ENCODE assay signal across 25 cellular contexts in the genomic region with DNA sequence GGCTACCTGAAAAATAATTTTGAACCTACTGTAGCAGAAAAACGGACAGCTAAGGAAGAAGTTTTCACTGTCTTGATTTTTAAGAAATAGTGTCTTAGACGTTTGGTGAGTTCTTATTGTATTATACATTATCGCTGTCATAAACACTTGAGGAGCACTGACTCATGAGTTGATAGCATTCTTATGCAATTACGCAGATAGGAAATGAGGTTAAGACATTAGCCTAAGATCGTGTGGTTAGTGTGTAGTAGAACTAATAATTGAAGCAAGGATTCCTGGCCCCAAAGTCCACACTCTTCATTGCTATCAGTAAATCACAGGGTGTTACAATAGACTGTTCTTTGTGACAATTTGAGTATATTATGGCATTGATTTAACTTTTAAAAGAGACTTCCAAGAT.
A peak's percentile ranks its signal among the peaks of the same experiment; 100 is the strongest.
DNase-seq lines count a peak whose midpoint lies in the region; ATAC-seq lines count a peak whose summit lies in the region.
"Had no signal": no experiment of that assay in that cellular context is flagged by ENCODE, and none has a peak within 500 bp of the region (broad histone marks: within the 10 kb centered on the region; RNA-seq: fewer than 3 reads in every experiment).

No MANE protein-coding gene starts in this region.

- H3K9me3 Mint-ChIP-seq in activated CD8-positive, alpha-beta memory T cell treated with anti-CD3 and anti-CD28 coated beads, Interleukin-2, amount 10 ng/mL, durations not matched to agents 7 days and 5 days (ENCODE audit: low read depth): no peaks in the 10 kb centered on the region
- no peaks in the 10 kb centered on the region for H3K9me3 Mint-ChIP-seq in natural killer cell treated with Interleukin-12 subunit alpha and Interleukin-12 subunit beta and Interleukin-15 and Interleukin-18, amount 100 ng/mL, for 72 hours
- H3K9me3 Mint-ChIP-seq: H9 had no signal

- H3K27ac Mint-ChIP-seq in activated CD8-positive, alpha-beta memory T cell treated with anti-CD3 and anti-CD28 coated beads, Interleukin-2, amount 10 ng/mL, durations not matched to agents 7 days and 5 days: no peak overlapping the region
- H3K27ac Mint-ChIP-seq in natural killer cell treated with Interleukin-12 subunit alpha and Interleukin-12 subunit beta and Interleukin-15 and Interleukin-18, amount 100 ng/mL, for 72 hours: no peak overlapping the region
- H3K27ac Mint-ChIP-seq: activated naive CD8-positive, alpha-beta T cell; H9; nephron progenitor cell; T-cell had no signal

- H3K4me1 Mint-ChIP-seq in activated CD8-positive, alpha-beta memory T cell treated with anti-CD3 and anti-CD28 coated beads, Interleukin-2, amount 10 ng/mL, durations not matched to agents 7 days and 5 days: no peaks in the 10 kb centered on the region
- H3K4me1 Mint-ChIP-seq in natural killer cell treated with Interleukin-12 subunit alpha and Interleukin-12 subunit beta and Interleukin-15 and Interleukin-18, amount 100 ng/mL, for 72 hours (ENCODE audit: low read depth in 2 of 2): no peaks in the 10 kb centered on the region
- H3K4me1 Mint-ChIP-seq: H9, nephron progenitor cell, T-cell had no signal

- H3K4me3 Mint-ChIP-seq in activated CD8-positive, alpha-beta memory T cell treated with anti-CD3 and anti-CD28 coated beads, Interleukin-2, amount 10 ng/mL, durations not matched to agents 7 days and 5 days: no peak overlapping the region
- no peak overlapping the region for H3K4me3 Mint-ChIP-seq in natural killer cell treated with Interleukin-12 subunit alpha and Interleukin-12 subunit beta and Interleukin-15 and Interleukin-18, amount 100 ng/mL, for 72 hours
- H3K4me3 Mint-ChIP-seq: activated naive CD8-positive, alpha-beta T cell; H9; nephron progenitor cell; T-cell had no signal

- DNase-seq in Daoy (ENCODE audit: low read depth) (peak; percentile 11), MV-4-11 (lab: John Stamatoyannopoulos, UW) (peak; percentile 9), astrocyte of the hippocampus (ENCODE audit: low read depth, low spot score) (peak; percentile 21), iris pigment epithelial cell (ENCODE audit: low read depth) (peak; percentile 39), T1000 (lab: John Stamatoyannopoulos, UW) (no peak)
- DNase-seq in activated CD8-positive, alpha-beta memory T cell treated with anti-CD3 and anti-CD28 coated beads, Interleukin-2, amount 10 ng/mL, durations not matched to agents 7 days and 5 days: no peak
- no peak for DNase-seq in activated effector memory CD4-positive, alpha-beta T cell treated with Interleukin-2 at 50 U/mL for 16 hours
- DNase-seq in natural killer cell treated with Interleukin-12 subunit alpha and Interleukin-12 subunit beta and Interleukin-15 and Interleukin-18, amount 100 ng/mL, for 72 hours (ENCODE audit: low spot score): no peak
- DNase-seq: activated CD4-positive, alpha-beta T cell treated with anti-CD3 and anti-CD28 coated beads for 4 hours; brain microvascular endothelial cell; H9; heart right ventricle; KG1; left lung; NCI-H1092; NCI-H1930; NCI-H345; NCI-H82; nephron progenitor cell; OCI-M1; SJCRH30; T-cell; upper lobe of right lung had no signal

- ATAC-seq in activated CD8-positive, alpha-beta memory T cell treated with anti-CD3 and anti-CD28 coated beads, Interleukin-2, amount 10 ng/mL, durations not matched to agents 7 days and 5 days: no peak
- ATAC-seq in natural killer cell treated with Interleukin-12 subunit alpha and Interleukin-12 subunit beta and Interleukin-15 and Interleukin-18, amount 100 ng/mL, for 72 hours: no peak
- ATAC-seq: heart right ventricle, left lung, sciatic nerve, T-cell, upper lobe of right lung had no signal

- no peaks in the 10 kb centered on the region for H3K27me3 Mint-ChIP-seq in activated CD8-positive, alpha-beta memory T cell treated with anti-CD3 and anti-CD28 coated beads, Interleukin-2, amount 10 ng/mL, durations not matched to agents 7 days and 5 days
- H3K27me3 Mint-ChIP-seq in natural killer cell treated with Interleukin-12 subunit alpha and Interleukin-12 subunit beta and Interleukin-15 and Interleukin-18, amount 100 ng/mL, for 72 hours: no peaks in the 10 kb centered on the region
- H3K27me3 Mint-ChIP-seq: activated naive CD8-positive, alpha-beta T cell; T-cell had no signal

- H3K36me3 Mint-ChIP-seq in activated CD8-positive, alpha-beta memory T cell treated with anti-CD3 and anti-CD28 coated beads, Interleukin-2, amount 10 ng/mL, durations not matched to agents 7 days and 5 days: no peaks in the 10 kb centered on the region
- H3K36me3 Mint-ChIP-seq in natural killer cell treated with Interleukin-12 subunit alpha and Interleukin-12 subunit beta and Interleukin-15 and Interleukin-18, amount 100 ng/mL, for 72 hours: peaks cover 6% of the 10 kb centered on the region

- CTCF ChIA-PET in activated CD8-positive, alpha-beta memory T cell treated with anti-CD3 and anti-CD28 coated beads, Interleukin-2, amount 10 ng/mL, durations not matched to agents 7 days and 5 days (lab: Charles Lee): no interaction called here

Comparison
In these comparisons a context has a peak if more than half of its experiments do, and no peak if none do; other contexts are left out.
1. DNase-seq: peak in Daoy (single experiment), MV-4-11 (single experiment), astrocyte of the hippocampus (single experiment) and iris pigment epithelial cell (single experiment); none in activated CD8-positive, alpha-beta memory T cell treated with anti-CD3 and anti-CD28 coated beads, Interleukin-2, amount 10 ng/mL, durations not matched to agents 7 days and 5 days (single experiment), T1000 (single experiment), activated effector memory CD4-positive, alpha-beta T cell treated with Interleukin-2 at 50 U/mL for 16 hours (single experiment) and natural killer cell treated with Interleukin-12 subunit alpha and Interleukin-12 subunit beta and Interleukin-15 and Interleukin-18, amount 100 ng/mL, for 72 hours (single experiment).